In the genomic region with DNA sequence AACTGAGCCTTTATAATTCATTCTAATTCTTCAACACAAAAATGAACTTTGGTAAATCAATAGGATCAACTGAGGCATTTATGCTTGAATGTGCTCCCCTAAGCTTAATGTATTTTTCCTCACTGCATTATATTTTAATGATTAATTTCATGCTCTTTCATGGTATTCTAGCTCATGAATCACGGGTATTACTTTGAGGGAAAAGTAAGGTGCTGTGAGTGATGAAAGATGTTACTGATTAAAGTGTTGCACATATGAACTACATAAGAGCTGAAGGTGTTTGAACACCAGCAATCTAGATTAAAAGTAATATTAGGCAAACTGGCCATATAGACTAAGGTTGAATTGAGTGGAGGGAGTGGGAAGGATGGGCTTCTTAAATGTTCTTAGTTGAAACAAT, we compare ENCODE assay signal across 10 cellular contexts.
A peak's percentile ranks its signal among the peaks of the same experiment; 100 is the strongest.
DNase-seq lines count a peak whose midpoint lies in the region; ATAC-seq and TF ChIP-seq lines count a peak whose summit lies in the region.
"Had no signal": no experiment of that assay in that cellular context is flagged by ENCODE, and none has a peak within 500 bp of the region (broad histone marks: within the 10 kb centered on the region; RNA-seq: fewer than 3 reads in every experiment).

No MANE protein-coding gene starts in this region.

- H3K4me1 Mint-ChIP-seq in stimulated activated effector memory CD8-positive, alpha-beta T cell treated with anti-CD3 and anti-CD28 coated beads, Interleukin-12 subunit alpha, Interleukin-12 subunit beta, amount 100 ng/mL, for 72 hours, result peaks cover 49% of the 10 kb centered on the region
- H3K4me1 Mint-ChIP-seq in nephron progenitor cell, result peaks cover 24% of the 10 kb centered on the region

- H3K36me3 ChIP-seq in SU-DHL-6 (ENCODE audit: low read length), result peaks cover 3% of the 10 kb centered on the region; the same call in 1 of the 2 replicates

- no peak overlapping the region for H3K4me3 ChIP-seq in SU-DHL-6 (ENCODE audit: insufficient read depth, low read length, poor library complexity, severe bottlenecking)
- H3K4me3 ChIP-seq in fibroblast of mammary gland (ENCODE audit: control insufficient read depth, low read depth, low read length), result peak overlapping the region; percentile 90

- H3K36me3 Mint-ChIP-seq in stimulated activated effector memory CD8-positive, alpha-beta T cell treated with anti-CD3 and anti-CD28 coated beads, Interleukin-12 subunit alpha, Interleukin-12 subunit beta, amount 100 ng/mL, for 72 hours, result peaks cover 6% of the 10 kb centered on the region
- H3K36me3 Mint-ChIP-seq in nephron progenitor cell (ENCODE audit: low read depth), result no peaks in the 10 kb centered on the region

- H3F3A ChIP-seq in SU-DHL-6 (ENCODE audit: insufficient read depth), result peaks cover 14% of the 10 kb centered on the region

- TF ChIP-seq CTCF in SU-DHL-6 (IDR thresholded peaks at IDR 0.05; ENCODE audit: insufficient read depth, low read length, poor library complexity, severe bottlenecking) (no peak), fibroblast of mammary gland (conservative IDR thresholded peaks at IDR 0.05; ENCODE audit: control insufficient read depth, insufficient read depth, low read depth, low read length) (no peak), nephron progenitor cell (IDR thresholded peaks at IDR 0.05) (no peak)

- H3K27ac ChIP-seq in SU-DHL-6 (ENCODE audit: low read depth, low read length), result no peak overlapping the region
- H3K27ac ChIP-seq: 22Rv1 had no signal

- 0 out of 2 replicates have a peak, but pooled peaks cover 10% of the 10 kb centered on the region for H3K79me2 ChIP-seq in SU-DHL-6 (ENCODE audit: insufficient read depth, low read length)

- H3K9me3 Mint-ChIP-seq in stimulated activated effector memory CD8-positive, alpha-beta T cell treated with anti-CD3 and anti-CD28 coated beads, Interleukin-12 subunit alpha, Interleukin-12 subunit beta, amount 100 ng/mL, for 72 hours, result no peaks in the 10 kb centered on the region
- H3K9me3 Mint-ChIP-seq in nephron progenitor cell, result no peaks in the 10 kb centered on the region

- H3K4me3 Mint-ChIP-seq in stimulated activated effector memory CD8-positive, alpha-beta T cell treated with anti-CD3 and anti-CD28 coated beads, Interleukin-12 subunit alpha, Interleukin-12 subunit beta, amount 100 ng/mL, for 72 hours, result peak overlapping the region; percentile 90
- no peak overlapping the region for H3K4me3 Mint-ChIP-seq in nephron progenitor cell

- no peaks in the 10 kb centered on the region for H3K9me3 ChIP-seq in SU-DHL-6 (ENCODE audit: insufficient read depth, low read length)

- no peak overlapping the region for H3K9ac ChIP-seq in SU-DHL-6 (ENCODE audit: low read length)

- no peaks in the 10 kb centered on the region for H3K9me2 ChIP-seq in SU-DHL-6 (replicated peaks; ENCODE audit: insufficient read depth, low read length)

- peak overlapping the region; percentile 95 for H3K27ac Mint-ChIP-seq in stimulated activated effector memory CD8-positive, alpha-beta T cell treated with anti-CD3 and anti-CD28 coated beads, Interleukin-12 subunit alpha, Interleukin-12 subunit beta, amount 100 ng/mL, for 72 hours
- no peak overlapping the region for H3K27ac Mint-ChIP-seq in nephron progenitor cell

- no peaks in the 10 kb centered on the region; the same call in 1 of the 2 replicates for H4K20me1 ChIP-seq in SU-DHL-6 (ENCODE audit: low read depth, low read length)

- peaks cover 32% of the 10 kb centered on the region for H3K27me3 Mint-ChIP-seq in nephron progenitor cell (ENCODE audit: low read depth, poor library complexity)

- no peak overlapping the region for H2AFZ ChIP-seq in SU-DHL-6 (ENCODE audit: low read depth, low read length, severe bottlenecking)

- peak overlapping the region; percentile 87 for H3K4me2 ChIP-seq in SU-DHL-6 (ENCODE audit: low read depth, low read length, poor library complexity, severe bottlenecking)

- no peak for ATAC-seq in stimulated activated effector memory CD8-positive, alpha-beta T cell treated with anti-CD3 and anti-CD28 coated beads, Interleukin-12 subunit alpha, Interleukin-12 subunit beta, amount 100 ng/mL, for 72 hours
- ATAC-seq in GM21576 (IDR thresholded peaks at IDR 0.05; ENCODE audit: unreplicated experiment), result no peak
- no peak for ATAC-seq in HG03565 (IDR thresholded peaks at IDR 0.05; ENCODE audit: unreplicated experiment)

- DNase-seq in DMS 273 (lab: John Stamatoyannopoulos, UW; ENCODE audit: unreplicated experiment), result peak; percentile 18
- DNase-seq in DMS 273 treated with DMSO at 0.1 percent for 48 hours (lab: John Stamatoyannopoulos, UW), result no peak
- no peak for DNase-seq in fibroblast of mammary gland (ENCODE audit: low read depth)
- DNase-seq in stimulated activated effector memory CD8-positive, alpha-beta T cell treated with anti-CD3 and anti-CD28 coated beads, Interleukin-12 subunit alpha, Interleukin-12 subunit beta, amount 100 ng/mL, for 72 hours (ENCODE audit: low spot score in 2 of 2), result no peak
- DNase-seq in nephron progenitor cell, result no peak
- DNase-seq: activated CD4-positive, alpha-beta T cell treated with anti-CD3 and anti-CD28 coated beads for 4 hours had no signal

- no peaks in the 10 kb centered on the region for H3K27me3 ChIP-seq in SU-DHL-6 (ENCODE audit: low read length)
